Comparison of ENCODE assay signal across 1 cellular context in genomic region chr5:178204205-178205009, GRCh38.
TF ChIP-seq lines count a peak whose summit lies in the region.

Gene HNRNPAB, plus strand, starts transcription at chr5:178204533. Its CDS starts 305 bp downstream, at chr5:178204838.

TF ChIP-seq in K562, 482 proteins besides CTCF, POLR2A, EP300 and RAD21 (continued from another document and continues in another):
- no peak for TF ChIP-seq CREB5 (CRISPR knock-in tag; IDR thresholded peaks at IDR 0.05)
- TF ChIP-seq TCF15 (CRISPR knock-in tag; IDR thresholded peaks at IDR 0.05), result no peak
- no peak for TF ChIP-seq IRF2 (CRISPR knock-in tag; IDR thresholded peaks at IDR 0.05)
- no peak; a peak in 1 of 4 replicates for TF ChIP-seq ZNF639 (CRISPR knock-in tag; conservative IDR thresholded peaks at IDR 0.05 in 1 of 2, IDR thresholded peaks at IDR 0.05 in 1 of 2)
- TF ChIP-seq ZNF778 (CRISPR knock-in tag; IDR thresholded peaks at IDR 0.05), result no peak
- peak; percentile 73; the same call in 1 of the 2 replicates for TF ChIP-seq CREB3L1 (IDR thresholded peaks at IDR 0.05; ENCODE audit: borderline replicate concordance, low read depth)
- TF ChIP-seq NR3C1 (CRISPR knock-in tag; IDR thresholded peaks at IDR 0.05), result no peak
- no peak for TF ChIP-seq HNRNPH1 (optimal IDR thresholded peaks at IDR 0.05; ENCODE audit: low read depth, low read length)
- no peak for TF ChIP-seq IRF9 (tag; IDR thresholded peaks at IDR 0.05)
- TF ChIP-seq ZNF696 (CRISPR knock-in tag; conservative IDR thresholded peaks at IDR 0.05), result no peak
- peak; percentile 99; the same call in 1 of the 2 replicates for TF ChIP-seq KAT7 (CRISPR knock-in tag; IDR thresholded peaks at IDR 0.05; ENCODE audit: borderline replicate concordance)
- TF ChIP-seq HBP1 (CRISPR knock-in tag; IDR thresholded peaks at IDR 0.05), result 0 out of 2 replicates have a peak, but pooled peaks have one; percentile 81
- TF ChIP-seq RNF2 (IDR thresholded peaks at IDR 0.05), result peak; percentile 75
- TF ChIP-seq STAT6 (CRISPR knock-in tag; IDR thresholded peaks at IDR 0.05), result peak; percentile 84; the same call in 1 of the 2 replicates
- TF ChIP-seq AFF1 (IDR thresholded peaks at IDR 0.05; ENCODE audit: low read depth in 1 of 2, partially characterized antibody in 2 of 2), result no peak
- TF ChIP-seq HLTF (IDR thresholded peaks at IDR 0.05), result no peak
- no peak for TF ChIP-seq FOXK1 (CRISPR knock-in tag; IDR thresholded peaks at IDR 0.05; ENCODE audit: borderline replicate concordance)
- TF ChIP-seq CREB1 (IDR thresholded peaks at IDR 0.05), result peak; percentile 46; the same call in 1 of the 2 replicates
- TF ChIP-seq CREB1 (CRISPR knock-in tag; IDR thresholded peaks at IDR 0.05), result 0 out of 2 replicates have a peak, but pooled peaks have one; percentile 71
- TF ChIP-seq PBX2 (CRISPR knock-in tag; IDR thresholded peaks at IDR 0.05; ENCODE audit: low read depth), result peak; percentile 95
- peak; percentile 98 for TF ChIP-seq PBX2 (tag; conservative IDR thresholded peaks at IDR 0.05; ENCODE audit: low read depth)
- no peak for TF ChIP-seq RAD51 (IDR thresholded peaks at IDR 0.05; ENCODE audit: borderline replicate concordance, low read depth)
- no peak for TF ChIP-seq ESRRB (CRISPR knock-in tag; IDR thresholded peaks at IDR 0.05; ENCODE audit: borderline replicate concordance)
- TF ChIP-seq SRSF7 (optimal IDR thresholded peaks at IDR 0.05; ENCODE audit: low read depth, low read length), result peak; percentile 84
- TF ChIP-seq ZNF217 (CRISPR knock-in tag; IDR thresholded peaks at IDR 0.05), result no peak
- TF ChIP-seq UBTF (IDR thresholded peaks at IDR 0.05; ENCODE audit: borderline replicate concordance in 1 of 2, low read depth in 2 of 2, low read length in 2 of 2), result no peak
- TF ChIP-seq TAF1 (IDR thresholded peaks at IDR 0.05; ENCODE audit: control insufficient read depth, extremely low read depth, insufficient read depth, low read length, severe bottlenecking), result peak; percentile 96
- TF ChIP-seq SMAD1 (IDR thresholded peaks at IDR 0.05; ENCODE audit: low read depth, low read length, partially characterized antibody), result peak; percentile 92
- no peak for TF ChIP-seq CBX5 (IDR thresholded peaks at IDR 0.05; ENCODE audit: borderline replicate concordance, low read depth)
- no peak for TF ChIP-seq ZNF121 (CRISPR knock-in tag; conservative IDR thresholded peaks at IDR 0.05)
- no peak for TF ChIP-seq E2F5 (CRISPR knock-in tag; IDR thresholded peaks at IDR 0.05)
- no peak for TF ChIP-seq ZNF764 (CRISPR knock-in tag; IDR thresholded peaks at IDR 0.05; ENCODE audit: low read depth)
- TF ChIP-seq ATF6 (CRISPR knock-in tag; IDR thresholded peaks at IDR 0.05), result no peak
